Comparison of ENCODE assay signal across 29 cellular contexts in genomic region chr20:37907330-37907676, GRCh38. TPM values are rescaled to one million over a fixed set of nuclear protein-coding genes. Genes with fewer than 3 reads are reported as not detected.
DNase-seq lines count a peak whose midpoint lies in the region; ATAC-seq, FAIRE-seq and TF ChIP-seq lines count a peak whose summit lies in the region.
"Had no signal": no experiment of that assay in that cellular context is flagged by ENCODE, and none has a peak within 500 bp of the region (broad histone marks: within the 10 kb centered on the region; RNA-seq: fewer than 3 reads in every experiment).

No MANE protein-coding gene starts in this region.

- H4K20me1 ChIP-seq in astrocyte (ENCODE audit: insufficient read depth, low read length): peaks cover 37% of the 10 kb centered on the region
- no peaks in the 10 kb centered on the region for H4K20me1 ChIP-seq in neural progenitor cell (ENCODE audit: low read depth)

- H3K9ac ChIP-seq in HUES64 (ENCODE audit: low read depth, low read length) (no peak overlapping the region), astrocyte (ENCODE audit: low read length) (no peak overlapping the region), neural progenitor cell (no peak overlapping the region)

- peak overlapping the region; percentile 15; the same call in 1 of the 2 replicates for H3K27ac ChIP-seq in HUES64 (ENCODE audit: low read depth, low read length)
- no peak overlapping the region for H3K27ac ChIP-seq in astrocyte (ENCODE audit: low read depth, low read length)
- peak overlapping the region; percentile 25 for H3K27ac ChIP-seq in neural progenitor cell
- H3K27ac ChIP-seq: ovary had no signal

- H3K4me1 ChIP-seq in HUES64 (ENCODE audit: insufficient read depth, low read length) (peaks cover 21% of the 10 kb centered on the region), astrocyte (ENCODE audit: insufficient read depth, low read length) (peaks cover 19% of the 10 kb centered on the region), neural progenitor cell (peaks cover 47% of the 10 kb centered on the region)

- H3K9me3 Mint-ChIP-seq in astrocyte (ENCODE audit: unreplicated experiment) (peaks cover 3% of the 10 kb centered on the region), neural progenitor cell (peaks cover 3% of the 10 kb centered on the region)
- H3K9me3 Mint-ChIP-seq: activated CD4-positive, alpha-beta memory T cell treated with anti-CD3 and anti-CD28 coated beads for 36 hours; activated T-helper 17 cell treated with anti-CD3 and anti-CD28 coated beads, Interleukin-2, amount 50 U/mL, for 72 hours; CD8-positive, alpha-beta T cell had no signal

- H3K36me3 ChIP-seq in HUES64 (ENCODE audit: insufficient read depth, low read length) (no peaks in the 10 kb centered on the region), astrocyte (ENCODE audit: insufficient read depth, low read length) (no peaks in the 10 kb centered on the region), neural progenitor cell (no peaks in the 10 kb centered on the region)
- H3K36me3 ChIP-seq: ovary had no signal

- H3K4me3 ChIP-seq in HUES64 (ENCODE audit: low read length) (no peak overlapping the region), astrocyte (ENCODE audit: insufficient read depth, low read depth, low read length) (no peak overlapping the region), neural progenitor cell (peak overlapping the region; percentile 20)
- H3K4me3 ChIP-seq: lung, ovary had no signal

- no peak for FAIRE-seq in astrocyte (lab: Jason Lieb, UNC)
- FAIRE-seq: GM18507, kidney had no signal

- POLR2A ChIA-PET in HEK293T (lab: Yijun Ruan, JAX): no interaction called here

- H2AFZ ChIP-seq in astrocyte (ENCODE audit: low read depth, low read length) (no peak overlapping the region), neural progenitor cell (replicated peaks) (no peak overlapping the region)

- H3K36me3 Mint-ChIP-seq in astrocyte (ENCODE audit: low read depth, unreplicated experiment) (no peaks in the 10 kb centered on the region), neural progenitor cell (no peaks in the 10 kb centered on the region)
- H3K36me3 Mint-ChIP-seq: CD8-positive, alpha-beta T cell had no signal

- no peak for TF ChIP-seq CTCF in astrocyte (IDR thresholded peaks at IDR 0.05; ENCODE audit: insufficient read depth, low read depth, low read length)
- TF ChIP-seq CTCF in neural progenitor cell (IDR thresholded peaks at IDR 0.05): no peak

- H3K27me3 Mint-ChIP-seq in astrocyte (ENCODE audit: low read depth, unreplicated experiment): peaks cover 9% of the 10 kb centered on the region
- H3K27me3 Mint-ChIP-seq in neural progenitor cell (ENCODE audit: insufficient read depth, low read depth): peaks cover 16% of the 10 kb centered on the region

- WGBS in HUES64: 42% methylated on average over 3 of the region's 3 CpGs

- ATAC-seq in HG03175 (IDR thresholded peaks at IDR 0.05; ENCODE audit: unreplicated experiment): no peak
- ATAC-seq: activated CD4-positive, CD25-positive, alpha-beta regulatory T cell treated with anti-CD3 and anti-CD28 coated beads, Interleukin-2, amount 50 U/mL, for 24 hours; activated T-helper 17 cell treated with anti-CD3 and anti-CD28 coated beads, Interleukin-2, amount 50 U/mL, for 72 hours; CD8-positive, alpha-beta T cell had no signal

- H3K4me1 Mint-ChIP-seq in astrocyte (ENCODE audit: low read depth, unreplicated experiment): peaks cover 28% of the 10 kb centered on the region
- peaks cover 80% of the 10 kb centered on the region for H3K4me1 Mint-ChIP-seq in neural progenitor cell

- no peaks in the 10 kb centered on the region for H3K9me3 ChIP-seq in HUES64 (ENCODE audit: insufficient read depth, low read depth, low read length)
- no peaks in the 10 kb centered on the region for H3K9me3 ChIP-seq in astrocyte (ENCODE audit: insufficient read depth, low read depth, low read length)
- no peaks in the 10 kb centered on the region for H3K9me3 ChIP-seq in neural progenitor cell (ENCODE audit: low read depth)
- H3K9me3 ChIP-seq: ovary had no signal

- H3K79me2 ChIP-seq in astrocyte (ENCODE audit: insufficient read depth, low read length) (no peaks in the 10 kb centered on the region), neural progenitor cell (ENCODE audit: low read depth) (no peaks in the 10 kb centered on the region)

- peaks cover 54% of the 10 kb centered on the region for H3F3A ChIP-seq in neural progenitor cell (ENCODE audit: low read depth)

- H3K4me3 Mint-ChIP-seq in astrocyte (ENCODE audit: unreplicated experiment) (no peak overlapping the region), neural progenitor cell (peak overlapping the region; percentile 72)
- H3K4me3 Mint-ChIP-seq: activated CD4-positive, alpha-beta memory T cell treated with anti-CD3 and anti-CD28 coated beads for 36 hours; activated naive CD8-positive, alpha-beta T cell; activated T-helper 17 cell treated with anti-CD3 and anti-CD28 coated beads, Interleukin-2, amount 50 U/mL, for 72 hours; CD8-positive, alpha-beta T cell had no signal

- H3K27me3 ChIP-seq in HUES64 (ENCODE audit: insufficient read depth, low read length) (peaks cover 8% of the 10 kb centered on the region), astrocyte (ENCODE audit: insufficient read depth, low read length) (peaks cover 6% of the 10 kb centered on the region), neural progenitor cell (peaks cover 14% of the 10 kb centered on the region)
- H3K27me3 ChIP-seq: ovary had no signal

- DNase-seq in NCI-H2029 treated with DMSO at 0.1 percent for 48 hours (lab: John Stamatoyannopoulos, UW): peak; percentile 26
- no peak for DNase-seq in NCI-H2029 (lab: John Stamatoyannopoulos, UW)
- no peak for DNase-seq in astrocyte (ENCODE audit: low read depth)
- DNase-seq in neural progenitor cell (ENCODE audit: low spot score): no peak
- no peak for DNase-seq in posterior cingulate gyrus
- DNase-seq in HEK293T (ENCODE audit: extremely low spot score): no peak
- DNase-seq: activated CD4-positive, alpha-beta memory T cell treated with anti-CD3 and anti-CD28 coated beads for 36 hours; activated CD8-positive, alpha-beta memory T cell treated with anti-CD3 and anti-CD28 coated beads, Interleukin-2, amount 50 U/mL, for 48 hours; aorta; CD8-positive, alpha-beta T cell; central memory CD4-positive, alpha-beta T cell; GF-D8; Karpas-422; kidney; NCI-H524 treated with DMSO at 0.1 percent for 48 hours; ovary; SHP77; stimulated activated CD4-positive, alpha-beta T cell treated with anti-CD3 and anti-CD28 coated beads, Interleukin-12 subunit alpha, Interleukin-12 subunit beta, amount 100 ng/mL, for 4 hours; stimulated activated CD4-positive, alpha-beta T cell treated with anti-CD3 and anti-CD28 coated beads, Interleukin-4, amount 100 ng/mL, for 4 hours; stimulated activated naive CD4-positive, alpha-beta T cell; T-helper 1 cell had no signal

- H3K4me2 ChIP-seq in astrocyte (ENCODE audit: low read length) (peak overlapping the region; percentile 56), neural progenitor cell (peak overlapping the region; percentile 72)

- CTCF ChIA-PET in HEK293T (lab: Yijun Ruan, JAX): interaction anchor here (0.7 kb wide), 1 partner anchor 22 kb away, joined by 3 read pairs; no protein-coding TSS in a partner anchor

- H3K27ac Mint-ChIP-seq in astrocyte (ENCODE audit: unreplicated experiment) (no peak overlapping the region), neural progenitor cell (peak overlapping the region; percentile 93)
- H3K27ac Mint-ChIP-seq: activated CD4-positive, alpha-beta memory T cell treated with anti-CD3 and anti-CD28 coated beads for 36 hours; activated naive CD8-positive, alpha-beta T cell; activated T-helper 17 cell treated with anti-CD3 and anti-CD28 coated beads, Interleukin-2, amount 50 U/mL, for 72 hours; CD8-positive, alpha-beta T cell had no signal

- intact Hi-C loops in posterior cingulate gyrus (cut with DNase I): no loop called here

TF ChIP-seq in HEK293T, 16 proteins besides CTCF, POLR2A, EP300 and RAD21:
- TF ChIP-seq ARNT (IDR thresholded peaks at IDR 0.05) (no peak), LEF1 (IDR thresholded peaks at IDR 0.05; ENCODE audit: borderline replicate concordance) (no peak), BHLHE40 (IDR thresholded peaks at IDR 0.05; ENCODE audit: borderline replicate concordance) (no peak), FOXA1 (IDR thresholded peaks at IDR 0.05) (no peak), ZNF384 (IDR thresholded peaks at IDR 0.05) (no peak), ELF4 (IDR thresholded peaks at IDR 0.05) (no peak), TARDBP (IDR thresholded peaks at IDR 0.05) (no peak), SUZ12 (IDR thresholded peaks at IDR 0.05) (no peak), PKNOX1 (IDR thresholded peaks at IDR 0.05) (no peak), SP1 (IDR thresholded peaks at IDR 0.05) (no peak), NFRKB (IDR thresholded peaks at IDR 0.05) (no peak), CTBP1 (IDR thresholded peaks at IDR 0.05; ENCODE audit: borderline replicate concordance) (no peak), FOXM1 (IDR thresholded peaks at IDR 0.05; ENCODE audit: borderline replicate concordance) (no peak), L3MBTL2 (conservative IDR thresholded peaks at IDR 0.05) (no peak), HDGF (IDR thresholded peaks at IDR 0.05; ENCODE audit: borderline replicate concordance) (no peak)

RNA-seq across cellular contexts. Expression of gene VSTM2L, which starts 4.4 kb away (rescaled TPM):
- polyA plus RNA-seq in HUES64 (2013, experiment 1 of 2): 3.1 TPM
- polyA plus RNA-seq in HUES64 (2013, experiment 2 of 2): 5.7 TPM
- 17.7 and 18.5 TPM in 2 replicates for total RNA-seq in astrocyte
- 2.9 and 13.8 TPM in 2 replicates for total RNA-seq in neural progenitor cell (ENCODE audit: low replicate concordance)
- total RNA-seq: activated CD4-positive, alpha-beta memory T cell treated with anti-CD3 and anti-CD28 coated beads for 36 hours; activated T-helper 17 cell treated with anti-CD3 and anti-CD28 coated beads, Interleukin-2, amount 50 U/mL, for 72 hours; CD8-positive, alpha-beta T cell; dermis microvascular lymphatic vessel endothelial cell had no signal
- polyA plus RNA-seq: aorta had no signal
